15 cellular contexts compared by ENCODE assay signal in the genomic region with DNA sequence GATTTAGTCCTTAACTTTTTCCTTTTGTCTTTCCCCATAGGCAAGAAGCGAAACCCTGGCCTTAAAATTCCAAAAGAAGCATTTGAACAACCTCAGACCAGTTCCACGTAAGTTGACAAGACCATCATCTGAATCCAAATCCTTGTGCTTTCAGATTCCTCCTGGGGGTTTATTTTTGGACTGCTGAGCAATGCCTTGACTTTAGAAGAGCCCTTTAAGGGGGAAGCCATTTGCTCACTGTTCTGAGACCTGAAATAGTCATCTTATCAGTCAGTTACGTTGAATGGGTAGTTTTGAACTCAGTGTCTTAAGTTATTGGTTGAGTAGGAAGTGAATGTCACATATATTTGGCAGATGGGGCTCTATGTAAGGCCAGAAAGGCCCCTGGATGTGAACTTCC.
DNase-seq lines count a peak whose midpoint lies in the region; ATAC-seq and TF ChIP-seq lines count a peak whose summit lies in the region.
"Had no signal": no experiment of that assay in that cellular context is flagged by ENCODE, and none has a peak within 500 bp of the region (broad histone marks: within the 10 kb centered on the region; RNA-seq: fewer than 3 reads in every experiment).

No MANE protein-coding gene starts in this region.

- H3K9ac ChIP-seq in H9 (ENCODE audit: extremely low read depth, insufficient read length, low read length), result no peak overlapping the region

- H2AK5ac ChIP-seq in H9 (ENCODE audit: insufficient read length, low read length), result no peak overlapping the region

- no peak overlapping the region for H3K23ac ChIP-seq in H9 (ENCODE audit: insufficient read length, low read depth, low read length)

- no peak overlapping the region for H3K4me2 ChIP-seq in H9 (ENCODE audit: insufficient read depth, insufficient read length, low read length)

- TF ChIP-seq CTCF in CD8-positive, alpha-beta T cell (IDR thresholded peaks at IDR 0.05), result no peak
- TF ChIP-seq CTCF in H9 (conservative IDR thresholded peaks at IDR 0.05) (no peak), gastrocnemius medialis (IDR thresholded peaks at IDR 0.05 in 4 of 5, conservative IDR thresholded peaks at IDR 0.05 in 1 of 5) (no peak)

- H3K9me3 Mint-ChIP-seq in CD8-positive, alpha-beta T cell, result no peaks in the 10 kb centered on the region
- no peaks in the 10 kb centered on the region for H3K9me3 Mint-ChIP-seq in H9
- H3K9me3 Mint-ChIP-seq in central memory CD8-positive, alpha-beta T cell, result no peaks in the 10 kb centered on the region

- no peak overlapping the region for H3T11ph ChIP-seq in H9 (ENCODE audit: low read length)

- H3K4me3 Mint-ChIP-seq in CD8-positive, alpha-beta T cell, result no peak overlapping the region
- no peak overlapping the region for H3K4me3 Mint-ChIP-seq in H9
- no peak overlapping the region for H3K4me3 Mint-ChIP-seq in central memory CD8-positive, alpha-beta T cell

- H4K8ac ChIP-seq in H9 (replicated peaks; ENCODE audit: insufficient read length, low read depth, low read length), result no peak overlapping the region

- H3K36me3 Mint-ChIP-seq in CD8-positive, alpha-beta T cell, result peaks cover 50% of the 10 kb centered on the region
- H3K36me3 Mint-ChIP-seq in H9 (ENCODE audit: insufficient read depth in 1 of 3, low read depth in 3 of 3), result peaks cover 0 to 4% (median 2%) of the 10 kb centered on the region in 3 experiments; a peak in 2 of 7 replicates
- peaks cover 2% of the 10 kb centered on the region for H3K36me3 Mint-ChIP-seq in central memory CD8-positive, alpha-beta T cell (ENCODE audit: insufficient read depth)

- ATAC-seq in CD8-positive, alpha-beta T cell, result no peak
- no peak for ATAC-seq in central memory CD8-positive, alpha-beta T cell (replicated peaks; ENCODE audit: extremely low read depth, poor library complexity, severe bottlenecking)
- peak; percentile 20 to 22 for ATAC-seq in gastrocnemius medialis

- POLR2A ChIA-PET in CD8-positive, alpha-beta T cell (lab: Charles Lee), result no interaction called here

- H4K20me1 ChIP-seq in H9 (ENCODE audit: control insufficient read depth, insufficient read depth, insufficient read length), result no peaks in the 10 kb centered on the region

- H3K23me2 ChIP-seq in H9 (ENCODE audit: insufficient read length, low read depth, low read length, poor library complexity, severe bottlenecking), result peaks cover 4% of the 10 kb centered on the region

- no peak overlapping the region for H3K4me3 ChIP-seq in CD8-positive, alpha-beta T cell (ENCODE audit: low read depth, low read length)
- H3K4me3 ChIP-seq in gastrocnemius medialis, result peak overlapping the region in 3 of 4 donors; percentile 6 to 52 (median 10)

- no CpG with 5 or more reads among the region's 3 CpGs for WGBS in H9 (ENCODE audit: extremely low coverage, insufficient read length, low lambda C conversion rate)

- in situ Hi-C loops in gastrocnemius medialis (cut with MboI; ENCODE audit: low sequenced_read_pairs in 4 of 4), result no loop called here

- H3K79me1 ChIP-seq in H9 (ENCODE audit: insufficient read depth, low read depth, low read length, poor library complexity, severe bottlenecking), result no peaks in the 10 kb centered on the region

- no peak for DNase-seq in CD8-positive, alpha-beta T cell
- DNase-seq in H9 (no peak), gastrocnemius medialis (no peak), ecto neural progenitor cell (ENCODE audit: low spot score) (no peak), epidermal melanocyte (ENCODE audit: insufficient read length, low spot score) (no peak)
- no peak for DNase-seq in central memory CD8-positive, alpha-beta T cell (ENCODE audit: low spot score in 2 of 2)
- no peak for DNase-seq in activated CD8-positive, alpha-beta memory T cell treated with anti-CD3 and anti-CD28 coated beads, Interleukin-2, amount 50 U/mL, for 48 hours
- DNase-seq: BE2C, COR-L47, IMR-90, NCI-H1417, NCI-H2029, NCI-H2171 treated with DMSO at 0.1 percent for 48 hours, NCI-H510A had no signal

- H2BK20ac ChIP-seq in H9 (ENCODE audit: low read depth, low read length, poor library complexity, severe bottlenecking), result no peak overlapping the region

- no peak overlapping the region for H3K27ac ChIP-seq in CD8-positive, alpha-beta T cell (ENCODE audit: low read depth, low read length)
- no peak overlapping the region for H3K27ac ChIP-seq in H9 (ENCODE audit: insufficient read length, low read depth, low read length)
- peak overlapping the region; percentile 81 to 93 (median 88) for H3K27ac ChIP-seq in gastrocnemius medialis
- H3K27ac ChIP-seq: RWPE1 had no signal

- H3K9me3 ChIP-seq in CD8-positive, alpha-beta T cell (ENCODE audit: low read length), result no peaks in the 10 kb centered on the region
- H3K9me3 ChIP-seq in H9 (ENCODE audit: control insufficient read depth, low read depth, low read length) (no peaks in the 10 kb centered on the region), gastrocnemius medialis (no peaks in the 10 kb centered on the region)
- H3K9me3 ChIP-seq: BE2C had no signal

- H2BK12ac ChIP-seq in H9 (ENCODE audit: insufficient read length, low read depth, low read length), result no peak overlapping the region

- H4K5ac ChIP-seq in H9 (ENCODE audit: insufficient read length, low read depth, low read length), result no peak overlapping the region

- H2AFZ ChIP-seq in H9 (ENCODE audit: low read length), result no peak overlapping the region

- no peaks in the 10 kb centered on the region for H3K27me3 ChIP-seq in CD8-positive, alpha-beta T cell (ENCODE audit: insufficient read depth, low read length)
- H3K27me3 ChIP-seq in H9 (ENCODE audit: insufficient read depth, low read length) (no peaks in the 10 kb centered on the region), gastrocnemius medialis (no peaks in the 10 kb centered on the region)
- H3K27me3 ChIP-seq: BE2C had no signal

- no peak for TF ChIP-seq POLR2A in gastrocnemius medialis (IDR thresholded peaks at IDR 0.05)

- H3K56ac ChIP-seq in H9 (ENCODE audit: insufficient read length, low read depth, low read length), result no peak overlapping the region

- no peak overlapping the region for H3K4ac ChIP-seq in H9 (ENCODE audit: low read depth, low read length)

- no peak overlapping the region for H2BK15ac ChIP-seq in H9 (ENCODE audit: low read depth, low read length)

- no peak overlapping the region for H4K91ac ChIP-seq in H9 (ENCODE audit: insufficient read length, low read depth, low read length)

- H3K18ac ChIP-seq in H9 (ENCODE audit: insufficient read length, low read depth, low read length), result no peak overlapping the region

- CTCF ChIA-PET in CD8-positive, alpha-beta T cell (lab: Charles Lee), result no interaction called here

- H2BK5ac ChIP-seq in H9 (ENCODE audit: insufficient read length, low read length), result no peak overlapping the region

- H3K14ac ChIP-seq in H9 (ENCODE audit: insufficient read depth, low read length), result no peak overlapping the region

- H3K27me3 Mint-ChIP-seq in CD8-positive, alpha-beta T cell (ENCODE audit: low read depth), result no peaks in the 10 kb centered on the region
- H3K27me3 Mint-ChIP-seq in H9 (ENCODE audit: low read depth), result no peaks in the 10 kb centered on the region
- no peaks in the 10 kb centered on the region for H3K27me3 Mint-ChIP-seq in central memory CD8-positive, alpha-beta T cell

- H3K4me1 Mint-ChIP-seq in CD8-positive, alpha-beta T cell (ENCODE audit: low read depth), result peaks cover 29% of the 10 kb centered on the region
- H3K4me1 Mint-ChIP-seq in H9, result peaks cover 40 to 51% of the 10 kb centered on the region in 2 experiments
- peaks cover 36% of the 10 kb centered on the region for H3K4me1 Mint-ChIP-seq in central memory CD8-positive, alpha-beta T cell

- no peaks in the 10 kb centered on the region for H3K79me2 ChIP-seq in H9 (ENCODE audit: insufficient read depth, low read length)

- intact Hi-C loops in CD8-positive, alpha-beta T cell (cut with DNase I, micrococcal nuclease), result loop anchor here in 1 of 2 experiments (10.0 kb wide), 1 partner anchor 91 kb away; the partner anchor contains the start of gene MAP2K6
- intact Hi-C loops in gastrocnemius medialis (cut with DNase I; ENCODE audit: low total_unique reads), result no loop called here

- peak overlapping the region; percentile 15 for H3K27ac Mint-ChIP-seq in CD8-positive, alpha-beta T cell
- peak overlapping the region in 2 of 3 experiments; percentile 64 to 83; a peak in 5 of 7 replicates for H3K27ac Mint-ChIP-seq in H9
- H3K27ac Mint-ChIP-seq in central memory CD8-positive, alpha-beta T cell (ENCODE audit: low read depth), result peak overlapping the region; percentile 14

- H3K36me3 ChIP-seq in CD8-positive, alpha-beta T cell (ENCODE audit: insufficient read depth, low read length), result no peaks in the 10 kb centered on the region
- peaks cover 0 to 6% of the 10 kb centered on the region in 2 donors for H3K36me3 ChIP-seq in gastrocnemius medialis
- H3K36me3 ChIP-seq: BE2C had no signal

- H2BK120ac ChIP-seq in H9 (ENCODE audit: low read depth, low read length, poor library complexity, severe bottlenecking), result no peak overlapping the region

- H3K4me1 ChIP-seq in CD8-positive, alpha-beta T cell (ENCODE audit: insufficient read depth, low read length), result peaks cover 5% of the 10 kb centered on the region
- peaks cover 4% of the 10 kb centered on the region; the same call in 1 of the 2 replicates for H3K4me1 ChIP-seq in H9 (ENCODE audit: insufficient read depth, low read length)
- H3K4me1 ChIP-seq in gastrocnemius medialis, result peaks cover 51 to 52% of the 10 kb centered on the region in 2 donors
- H3K4me1 ChIP-seq: BE2C had no signal

Comparison
In these comparisons a context has a peak if more than half of its experiments do, and no peak if none do; other contexts are left out.
1. ATAC-seq: peak in gastrocnemius medialis (2 of 2); none in CD8-positive, alpha-beta T cell (single experiment) and central memory CD8-positive, alpha-beta T cell (single experiment).
2. H3K27ac ChIP-seq: peak in gastrocnemius medialis (4 of 4); none in CD8-positive, alpha-beta T cell (single experiment) and H9 (single experiment).
3. H3K27ac Mint-ChIP-seq: peak in every context shown above with its lines; median percentile 74 in H9; 15 in CD8-positive, alpha-beta T cell; 14 in central memory CD8-positive, alpha-beta T cell.